30 cellular contexts compared by ENCODE assay signal in genomic region chr18:61019902-61020301, GRCh38.
"Had no signal": no experiment of that assay in that cellular context is flagged by ENCODE, and none has a peak within 500 bp of the region (broad histone marks: within the 10 kb centered on the region; RNA-seq: fewer than 3 reads in every experiment).

No MANE protein-coding gene starts in this region.

- H3K36me3 Mint-ChIP-seq: activated naive CD8-positive, alpha-beta T cell had no signal

- H3K4me3 ChIP-seq: coronary artery, dorsolateral prefrontal cortex, esophagus muscularis mucosa, gastroesophageal sphincter, heart left ventricle had no signal

- H3K27ac Mint-ChIP-seq: activated CD8-positive, alpha-beta T cell treated with anti-CD3 and anti-CD28 coated beads for 36 hours; activated naive CD8-positive, alpha-beta T cell; activated T-helper 17 cell treated with anti-CD3 and anti-CD28 coated beads, Interleukin-2, amount 50 U/mL, for 72 hours; dendritic cell treated with granulocyte-macrophage colony-stimulating factor and Interleukin-4, amounts not matched to agents 40 ng/mL and 50 ng/mL, for 4 days; T-helper 17 cell; T-helper 2 cell treated with Interferon-gamma antibody and Interleukin-4, amounts not matched to agents 5 μg/mL and 100 μg/mL, for 36 hours; WTC11 had no signal

- H3K4me1 Mint-ChIP-seq: activated T-helper 17 cell treated with anti-CD3 and anti-CD28 coated beads, Interleukin-2, amount 50 U/mL, for 72 hours; central memory CD8-positive, alpha-beta T cell; T-helper 17 cell; WTC11 had no signal

- H3K27ac ChIP-seq: brain microvascular endothelial cell, coronary artery, dorsolateral prefrontal cortex, esophagus muscularis mucosa, gastroesophageal sphincter, heart left ventricle had no signal

- H3K36me3 ChIP-seq: brain microvascular endothelial cell, esophagus muscularis mucosa, gastroesophageal sphincter, heart left ventricle had no signal

- H3K4me3 Mint-ChIP-seq: activated CD8-positive, alpha-beta T cell treated with anti-CD3 and anti-CD28 coated beads for 36 hours; activated naive CD8-positive, alpha-beta T cell; activated T-cell treated with anti-CD3 and anti-CD28 coated beads, Interleukin-2, amount 50 U/mL, for 4 hours; activated T-helper 17 cell treated with anti-CD3 and anti-CD28 coated beads, Interleukin-2, amount 50 U/mL, for 72 hours; central memory CD8-positive, alpha-beta T cell; dendritic cell treated with granulocyte-macrophage colony-stimulating factor and Interleukin-4, amounts not matched to agents 40 ng/mL and 50 ng/mL, for 4 days; T-helper 17 cell; T-helper 2 cell treated with Interferon-gamma antibody and Interleukin-4, amounts not matched to agents 5 μg/mL and 100 μg/mL, for 36 hours; WTC11 had no signal

- H3K27me3 ChIP-seq: brain microvascular endothelial cell, dorsolateral prefrontal cortex, esophagus muscularis mucosa, gastroesophageal sphincter, heart left ventricle had no signal

- H3K9me3 ChIP-seq: esophagus muscularis mucosa, gastroesophageal sphincter, heart left ventricle had no signal

- H3K27me3 Mint-ChIP-seq: activated CD8-positive, alpha-beta T cell treated with anti-CD3 and anti-CD28 coated beads for 36 hours; activated naive CD8-positive, alpha-beta T cell; activated T-helper 17 cell treated with anti-CD3 and anti-CD28 coated beads, Interleukin-2, amount 50 U/mL, for 72 hours; central memory CD8-positive, alpha-beta T cell; dendritic cell treated with granulocyte-macrophage colony-stimulating factor and Interleukin-4, amounts not matched to agents 40 ng/mL and 50 ng/mL, for 4 days; T-helper 17 cell had no signal

- DNase-seq: activated CD4-positive, alpha-beta T cell treated with anti-CD3 and anti-CD28 coated beads for 48 hours; activated CD4-positive, alpha-beta T cell treated with anti-CD3 and anti-CD28 coated beads, Interleukin-2, amount 50 U/mL, for 1 hour; activated CD4-positive, alpha-beta T cell treated with anti-CD3 and anti-CD28 coated beads, Interleukin-2, amount 50 U/mL, for 48 hours; activated CD8-positive, alpha-beta memory T cell treated with anti-CD3 and anti-CD28 coated beads for 24 hours; activated CD8-positive, alpha-beta T cell treated with anti-CD3 and anti-CD28 coated beads for 36 hours; activated effector memory CD4-positive, alpha-beta T cell treated with Interleukin-2 at 50 U/mL for 16 hours; activated gamma-delta T cell treated with Interleukin-2 at 50 U/mL for 16 hours; activated naive CD4-positive, alpha-beta T cell treated with anti-CD3 and anti-CD28 coated beads, Interleukin-2, amount 50 U/mL, for 16 hours; activated naive CD4-positive, alpha-beta T cell treated with Interleukin-2 at 50 U/mL for 16 hours; activated T-cell treated with anti-CD3 and anti-CD28 coated beads, Interleukin-2, amount 50 U/mL, for 4 hours; amniotic stem cell; anterior cingulate cortex; brain microvascular endothelial cell; dorsolateral prefrontal cortex; effector memory CD4-positive, alpha-beta T cell; erythroblast; foreskin melanocyte; heart left ventricle; hypothalamus; T-helper 17 cell; T1000 had no signal

- H3K4me1 ChIP-seq: esophagus muscularis mucosa, gastroesophageal sphincter, heart left ventricle had no signal
